Comparison of ENCODE assay signal across 8 cellular contexts in the genomic region with DNA sequence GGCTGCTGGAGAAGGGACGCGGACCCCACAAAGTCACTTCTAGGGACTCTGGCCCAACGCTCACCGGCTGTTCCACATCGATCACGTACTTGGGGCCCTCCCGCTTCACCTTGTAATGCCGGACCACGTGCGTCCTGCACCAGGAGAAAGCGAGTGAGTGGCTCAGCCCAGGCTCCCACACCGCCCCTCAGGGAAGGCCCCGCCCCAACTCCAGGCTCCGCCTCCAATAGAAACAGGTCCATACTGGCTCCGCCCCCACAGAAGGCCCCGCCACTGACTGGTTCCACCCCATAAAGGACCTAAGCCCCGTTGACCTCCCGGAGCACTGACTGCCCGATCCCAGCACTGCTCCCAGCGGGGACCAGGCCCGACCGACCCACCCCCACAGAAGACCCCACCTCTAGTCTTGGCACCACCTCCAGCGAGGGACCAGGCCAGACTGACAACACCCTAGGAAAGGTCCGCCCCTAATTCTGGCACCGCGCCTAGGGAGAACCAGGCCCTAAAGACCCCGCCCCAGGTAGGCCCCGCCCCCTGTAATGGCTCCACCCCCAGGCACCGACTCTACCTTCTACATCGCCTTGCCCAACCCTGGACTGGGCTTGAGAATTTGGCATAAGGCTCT. TPM values are rescaled to one million over a fixed set of nuclear protein-coding genes. Genes with fewer than 3 reads are reported as not detected.
DNase-seq lines count a peak whose midpoint lies in the region; ATAC-seq and TF ChIP-seq lines count a peak whose summit lies in the region.

No MANE protein-coding gene starts in this region.

- in situ Hi-C loops in Caki2 (cut with HindIII; ENCODE audit: low pct_unique_long_range_greater_than_20kb, low sequenced_read_pairs), result no loop called here

- DNase-seq in Caki2 (ENCODE audit: low read depth), result peak; percentile 80
- DNase-seq in NAMALWA (ENCODE audit: low spot score), result peak; percentile 86
- peak; percentile 74 for DNase-seq in activated CD8-positive, alpha-beta T cell treated with anti-CD3 and anti-CD28 coated beads, Interleukin-2, amount 10 ng/mL, durations not matched to agents 7 days and 5 days
- DNase-seq in endothelial cell (ENCODE audit: low spot score), result peak; percentile 67
- peak; percentile 58 for DNase-seq in natural killer cell
- peak; percentile 78 for DNase-seq in stimulated activated naive CD8-positive, alpha-beta T cell treated with anti-CD3 and anti-CD28 coated beads, Interleukin-15, Interleukin-2, amounts not matched to agents 100 U/mL and 50 U/mL, for 24 hours
- DNase-seq in mesenteric fat pad (ENCODE audit: low spot score), result no peak

- peaks cover 4% of the 10 kb centered on the region for H3K27me3 Mint-ChIP-seq in activated CD8-positive, alpha-beta T cell treated with anti-CD3 and anti-CD28 coated beads, Interleukin-2, amount 10 ng/mL, durations not matched to agents 7 days and 5 days (ENCODE audit: low read depth)
- H3K27me3 Mint-ChIP-seq in endothelial cell (ENCODE audit: unreplicated experiment), result peaks cover 9% of the 10 kb centered on the region
- no peaks in the 10 kb centered on the region for H3K27me3 Mint-ChIP-seq in natural killer cell (ENCODE audit: low read depth in 2 of 2)

- ATAC-seq in activated CD8-positive, alpha-beta T cell treated with anti-CD3 and anti-CD28 coated beads, Interleukin-2, amount 10 ng/mL, durations not matched to agents 7 days and 5 days, result peak; percentile 18
- ATAC-seq in natural killer cell, result peak in 2 of 3 donors; percentile 13 to 30
- ATAC-seq in stimulated activated naive CD8-positive, alpha-beta T cell treated with anti-CD3 and anti-CD28 coated beads, Interleukin-15, Interleukin-2, amounts not matched to agents 100 U/mL and 50 U/mL, for 24 hours, result peak; percentile 14
- ATAC-seq in HG02798 (IDR thresholded peaks at IDR 0.05; ENCODE audit: poor library complexity, unreplicated experiment), result no peak

- H3K9me3 Mint-ChIP-seq in activated CD8-positive, alpha-beta T cell treated with anti-CD3 and anti-CD28 coated beads, Interleukin-2, amount 10 ng/mL, durations not matched to agents 7 days and 5 days (ENCODE audit: insufficient read depth), result no peaks in the 10 kb centered on the region
- H3K9me3 Mint-ChIP-seq in endothelial cell (ENCODE audit: unreplicated experiment) (no peaks in the 10 kb centered on the region), natural killer cell (no peaks in the 10 kb centered on the region)

- TF ChIP-seq CTCF in endothelial cell (IDR thresholded peaks at IDR 0.05; ENCODE audit: unreplicated experiment) (no peak), natural killer cell (IDR thresholded peaks at IDR 0.05) (no peak)

- H3K36me3 Mint-ChIP-seq in activated CD8-positive, alpha-beta T cell treated with anti-CD3 and anti-CD28 coated beads, Interleukin-2, amount 10 ng/mL, durations not matched to agents 7 days and 5 days (ENCODE audit: low read depth), result peaks cover 12% of the 10 kb centered on the region
- H3K36me3 Mint-ChIP-seq in endothelial cell (ENCODE audit: low read depth, unreplicated experiment), result peaks cover 14% of the 10 kb centered on the region
- no peaks in the 10 kb centered on the region for H3K36me3 Mint-ChIP-seq in natural killer cell

- intact Hi-C loops in natural killer cell (cut with micrococcal nuclease), result no loop called here

- peak overlapping the region; percentile 67 for H3K27ac Mint-ChIP-seq in activated CD8-positive, alpha-beta T cell treated with anti-CD3 and anti-CD28 coated beads, Interleukin-2, amount 10 ng/mL, durations not matched to agents 7 days and 5 days
- H3K27ac Mint-ChIP-seq in endothelial cell (ENCODE audit: unreplicated experiment), result no peak overlapping the region
- H3K27ac Mint-ChIP-seq in natural killer cell, result peak overlapping the region; percentile 73 to 92

- CTCF ChIA-PET in activated CD8-positive, alpha-beta T cell treated with anti-CD3 and anti-CD28 coated beads, Interleukin-2, amount 10 ng/mL, durations not matched to agents 7 days and 5 days (lab: Charles Lee), result interaction anchor here (0.6 to 1.4 kb wide), 4 partner anchors 21 to 80 kb away, joined by 3 to 4 read pairs (median 4); a partner anchor contains a TSS

- peak overlapping the region; percentile 53 for H3K4me3 Mint-ChIP-seq in activated CD8-positive, alpha-beta T cell treated with anti-CD3 and anti-CD28 coated beads, Interleukin-2, amount 10 ng/mL, durations not matched to agents 7 days and 5 days
- H3K4me3 Mint-ChIP-seq in endothelial cell (ENCODE audit: unreplicated experiment), result peak overlapping the region; percentile 82
- H3K4me3 Mint-ChIP-seq in natural killer cell, result peak overlapping the region; percentile 90

- peaks cover 32% of the 10 kb centered on the region for H3K4me1 Mint-ChIP-seq in activated CD8-positive, alpha-beta T cell treated with anti-CD3 and anti-CD28 coated beads, Interleukin-2, amount 10 ng/mL, durations not matched to agents 7 days and 5 days (ENCODE audit: low read depth)
- no peaks in the 10 kb centered on the region for H3K4me1 Mint-ChIP-seq in endothelial cell (ENCODE audit: unreplicated experiment)
- H3K4me1 Mint-ChIP-seq in natural killer cell, result peaks cover 16 to 33% of the 10 kb centered on the region in 2 donors

- POLR2A ChIA-PET in activated CD8-positive, alpha-beta T cell treated with anti-CD3 and anti-CD28 coated beads, Interleukin-2, amount 10 ng/mL, durations not matched to agents 7 days and 5 days (lab: Charles Lee), result interaction anchor here (0.6 to 1.2 kb wide), 2 partner anchors 10 to 38 kb away, joined by 3 read pairs; no protein-coding TSS in a partner anchor

RNA-seq across cellular contexts. Expression of a gene that starts 11.3 kb away (rescaled TPM):
- 7.6 and 25.1 TPM in 2 replicates for total RNA-seq in Caki2 (2014; rRNA removed; shearing (Covaris generic); ENCODE audit: low replicate concordance)
- total RNA-seq in activated CD8-positive, alpha-beta T cell treated with anti-CD3 and anti-CD28 coated beads, Interleukin-2, amount 10 ng/mL, durations not matched to agents 7 days and 5 days, result 10 to 100 TPM; 14.3 to 16.5 TPM
- 66.2 TPM for total RNA-seq in endothelial cell (ENCODE audit: unreplicated experiment)
- total RNA-seq in natural killer cell, result 1 to 10 TPM; 1.4 to 3.3 (median 2.0) TPM
- total RNA-seq in mesenteric fat pad, result 3.0 TPM

RNA-seq across cellular contexts. Expression of a gene that starts 16.0 kb away (rescaled TPM):
- 36.5 and 57.5 TPM in 2 replicates for total RNA-seq in Caki2 (2014; rRNA removed; shearing (Covaris generic); ENCODE audit: low replicate concordance)
- 10 to 100 TPM; 26.0 to 27.6 TPM for total RNA-seq in activated CD8-positive, alpha-beta T cell treated with anti-CD3 and anti-CD28 coated beads, Interleukin-2, amount 10 ng/mL, durations not matched to agents 7 days and 5 days
- 18.3 TPM for total RNA-seq in endothelial cell (ENCODE audit: unreplicated experiment)
- total RNA-seq in natural killer cell, result 10 to 100 TPM; 30.4 to 38.4 (median 31.1) TPM
- 14.4 TPM for total RNA-seq in mesenteric fat pad

RNA-seq across cellular contexts. Expression of a gene that starts 23.0 kb away (rescaled TPM):
- 12.7 and 15.8 TPM in 2 replicates for total RNA-seq in Caki2 (2014; rRNA removed; shearing (Covaris generic); ENCODE audit: low replicate concordance)
- 10 to 100 TPM; 26.7 to 27.7 TPM for total RNA-seq in activated CD8-positive, alpha-beta T cell treated with anti-CD3 and anti-CD28 coated beads, Interleukin-2, amount 10 ng/mL, durations not matched to agents 7 days and 5 days
- total RNA-seq in endothelial cell (ENCODE audit: unreplicated experiment) (19.0 TPM), natural killer cell (10 to 100 TPM; 15.5 to 18.2 (median 16.4) TPM), mesenteric fat pad (not detected)

RNA-seq across cellular contexts. Expression of a gene that starts 25.2 kb away (rescaled TPM):
- total RNA-seq in Caki2 (2014; rRNA removed; shearing (Covaris generic); ENCODE audit: low replicate concordance), result not detected in 2 replicates
- 10 to 100 TPM; 35.9 to 39.5 TPM for total RNA-seq in activated CD8-positive, alpha-beta T cell treated with anti-CD3 and anti-CD28 coated beads, Interleukin-2, amount 10 ng/mL, durations not matched to agents 7 days and 5 days
- total RNA-seq in endothelial cell (ENCODE audit: unreplicated experiment) (not detected), natural killer cell (10 to 100 TPM; 33.8 to 45.3 (median 41.1) TPM), mesenteric fat pad (0.45 TPM)

RNA-seq across cellular contexts. Expression of a gene that starts 48.3 kb away (rescaled TPM):
- total RNA-seq in Caki2 (2014; rRNA removed; shearing (Covaris generic); ENCODE audit: low replicate concordance), result not detected in 2 replicates
- not detected for total RNA-seq in activated CD8-positive, alpha-beta T cell treated with anti-CD3 and anti-CD28 coated beads, Interleukin-2, amount 10 ng/mL, durations not matched to agents 7 days and 5 days
- total RNA-seq in endothelial cell (ENCODE audit: unreplicated experiment) (0.90 TPM), natural killer cell (under 1 TPM in 1 of 3 donors, not detected in 2; 0.20 TPM), mesenteric fat pad (not detected)

Comparison
In these comparisons a context has a peak if more than half of its experiments do, and no peak if none do; other contexts are left out.
1. RNA of a gene that starts 23.0 kb away (total RNA-seq): 26.7 to 27.7 TPM in activated CD8-positive, alpha-beta T cell treated with anti-CD3 and anti-CD28 coated beads, Interleukin-2, amount 10 ng/mL, durations not matched to agents 7 days and 5 days, 19.0 TPM in endothelial cell (single experiment), 15.5 to 18.2 TPM in natural killer cell and 12.7 to 15.8 TPM in Caki2; not detected in mesenteric fat pad (single experiment); every median in the first group is over 10 times any median in the second.
2. Peak in every context shown above with its lines, with median percentiles within 50 percentile points of each other: H3K4me3 Mint-ChIP-seq.